13 cellular contexts compared by ENCODE assay signal in genomic region chr4:128163177-128164117, GRCh38.
DNase-seq lines count a peak whose midpoint lies in the region; ATAC-seq and TF ChIP-seq lines count a peak whose summit lies in the region.
"Had no signal": no experiment of that assay in that cellular context is flagged by ENCODE, and none has a peak within 500 bp of the region (broad histone marks: within the 10 kb centered on the region; RNA-seq: fewer than 3 reads in every experiment).

No MANE protein-coding gene starts in this region.

- no peaks in the 10 kb centered on the region for H3K27me3 Mint-ChIP-seq in CD4-positive, alpha-beta T cell

- H3K36me3 Mint-ChIP-seq in CD4-positive, alpha-beta T cell (ENCODE audit: low read depth): no peaks in the 10 kb centered on the region

- H3K4me3 ChIP-seq in GM23248 (no peak overlapping the region), RWPE2 (ENCODE audit: severe bottlenecking) (no peak overlapping the region), fibroblast of pulmonary artery (replicated peaks; ENCODE audit: low read depth, low read length) (no peak overlapping the region), BE2C (ENCODE audit: low read depth, low read length) (no peak overlapping the region)
- H3K4me3 ChIP-seq: heart right ventricle had no signal

- peak; percentile 84 for ATAC-seq in RWPE2 (ENCODE audit: low read depth)
- ATAC-seq in CD4-positive, alpha-beta T cell (ENCODE audit: poor library complexity): no peak
- ATAC-seq in GM18511 (IDR thresholded peaks at IDR 0.05; ENCODE audit: unreplicated experiment): no peak
- ATAC-seq: heart right ventricle had no signal

- peak; percentile 64 for DNase-seq in GM23248
- no peak for DNase-seq in RWPE2 (ENCODE audit: low spot score)
- peak; percentile 81 for DNase-seq in fibroblast of pulmonary artery (ENCODE audit: low read depth)
- DNase-seq in pulmonary artery endothelial cell (ENCODE audit: low read depth, low spot score): peak; percentile 80
- DNase-seq in CD4-positive, alpha-beta T cell: no peak
- no peak for DNase-seq in BE2C
- no peak for DNase-seq in occipital lobe (lab: John Stamatoyannopoulos, UW)
- DNase-seq: activated CD4-positive, alpha-beta T cell treated with anti-CD3 and anti-CD28 coated beads, Interleukin-2, amount 50 U/mL, for 1 hour; heart right ventricle; NCI-H1105 treated with DMSO at 0.1 percent for 48 hours; RPMI8226 had no signal

- H3K36me3 ChIP-seq in GM23248 (ENCODE audit: low read depth) (no peaks in the 10 kb centered on the region), RWPE2 (ENCODE audit: low read depth) (no peaks in the 10 kb centered on the region), BE2C (no peaks in the 10 kb centered on the region)
- H3K36me3 ChIP-seq: heart right ventricle, neutrophil had no signal

- H3K4me1 ChIP-seq in GM23248 (ENCODE audit: insufficient read depth) (peaks cover 19% of the 10 kb centered on the region), RWPE2 (ENCODE audit: insufficient read depth, poor library complexity, severe bottlenecking) (peaks cover 23% of the 10 kb centered on the region), BE2C (no peaks in the 10 kb centered on the region)

- H3K9me2 ChIP-seq in GM23248 (ENCODE audit: insufficient read depth): no peaks in the 10 kb centered on the region

- 84 to 86% methylated on average over 4 of the region's 4 CpGs for WGBS in GM23248 (ENCODE audit: low coverage in 1 of 2, low lambda C conversion rate in 2 of 2, missing lambda C conversion rate in 2 of 2), 2 experiments

- no peak overlapping the region for H2AFZ ChIP-seq in GM23248

- H4K20me1 ChIP-seq in GM23248 (ENCODE audit: insufficient read depth): no peaks in the 10 kb centered on the region

- H3K27ac Mint-ChIP-seq in CD4-positive, alpha-beta T cell: no peak overlapping the region

- intact Hi-C loops in CD4-positive, alpha-beta T cell (cut with DNase I, micrococcal nuclease): no loop called here

- CTCF ChIA-PET in CD4-positive, alpha-beta T cell (lab: Charles Lee): no interaction called here

- no peak overlapping the region for H3K4me3 Mint-ChIP-seq in CD4-positive, alpha-beta T cell

- no peaks in the 10 kb centered on the region for H3K9me3 Mint-ChIP-seq in CD4-positive, alpha-beta T cell

- H3F3A ChIP-seq in GM23248 (ENCODE audit: insufficient read depth): 0 out of 2 replicates have a peak, but pooled peaks cover 5% of the 10 kb centered on the region

- no peaks in the 10 kb centered on the region for H3K4me1 Mint-ChIP-seq in CD4-positive, alpha-beta T cell (ENCODE audit: low read depth)

- no peaks in the 10 kb centered on the region for H3K27me3 ChIP-seq in GM23248 (replicated peaks; ENCODE audit: insufficient read depth)
- no peaks in the 10 kb centered on the region for H3K27me3 ChIP-seq in RWPE2 (ENCODE audit: insufficient read depth, poor library complexity, severe bottlenecking)
- H3K27me3 ChIP-seq in CD4-positive, alpha-beta T cell (ENCODE audit: control insufficient read depth, insufficient read depth, low read length): no peaks in the 10 kb centered on the region
- no peaks in the 10 kb centered on the region for H3K27me3 ChIP-seq in BE2C
- H3K27me3 ChIP-seq: heart right ventricle, neutrophil had no signal

- TF ChIP-seq CTCF in RWPE2 (IDR thresholded peaks at IDR 0.05; ENCODE audit: poor library complexity, severe bottlenecking) (no peak), fibroblast of pulmonary artery (IDR thresholded peaks at IDR 0.05; ENCODE audit: low read length, missing control alignments) (no peak), BE2C (IDR thresholded peaks at IDR 0.05; ENCODE audit: low read depth, low read length) (no peak)
- no peak for TF ChIP-seq CTCF in CD4-positive, alpha-beta T cell (IDR thresholded peaks at IDR 0.05)

- H3K4me2 ChIP-seq in GM23248 (ENCODE audit: unreplicated experiment): no peak overlapping the region

- no peaks in the 10 kb centered on the region for H3K79me2 ChIP-seq in GM23248 (ENCODE audit: insufficient read depth)

- H3K27ac ChIP-seq in GM23248 (no peak overlapping the region; the same call in 1 of the 2 replicates), RWPE2 (ENCODE audit: poor library complexity, severe bottlenecking) (peak overlapping the region; percentile 39)
- no peak overlapping the region for H3K27ac ChIP-seq in CD4-positive, alpha-beta T cell (ENCODE audit: low read depth, low read length)
- H3K27ac ChIP-seq: neutrophil had no signal

- no peak overlapping the region for H3K9ac ChIP-seq in GM23248

- POLR2A ChIA-PET in CD4-positive, alpha-beta T cell (lab: Charles Lee): no interaction called here

- H3K9me3 ChIP-seq in GM23248 (ENCODE audit: low read depth): no peaks in the 10 kb centered on the region
- no peaks in the 10 kb centered on the region for H3K9me3 ChIP-seq in RWPE2 (ENCODE audit: severe bottlenecking)
- no peaks in the 10 kb centered on the region for H3K9me3 ChIP-seq in CD4-positive, alpha-beta T cell (ENCODE audit: control insufficient read depth, low read length)
- H3K9me3 ChIP-seq in BE2C: no peaks in the 10 kb centered on the region
- H3K9me3 ChIP-seq: heart right ventricle, neutrophil had no signal

- in situ Hi-C loops in GM23248 (cut with MboI): no loop called here

Comparison
In these comparisons a context has a peak if more than half of its experiments do, and no peak if none do; other contexts are left out.
1. DNase-seq: peak in GM23248 (single experiment), fibroblast of pulmonary artery (single experiment) and pulmonary artery endothelial cell (single experiment); none in RWPE2 (single experiment), CD4-positive, alpha-beta T cell (0 of 10), BE2C (single experiment) and occipital lobe (single experiment).